12 cellular contexts compared by ENCODE assay signal in the genomic region with DNA sequence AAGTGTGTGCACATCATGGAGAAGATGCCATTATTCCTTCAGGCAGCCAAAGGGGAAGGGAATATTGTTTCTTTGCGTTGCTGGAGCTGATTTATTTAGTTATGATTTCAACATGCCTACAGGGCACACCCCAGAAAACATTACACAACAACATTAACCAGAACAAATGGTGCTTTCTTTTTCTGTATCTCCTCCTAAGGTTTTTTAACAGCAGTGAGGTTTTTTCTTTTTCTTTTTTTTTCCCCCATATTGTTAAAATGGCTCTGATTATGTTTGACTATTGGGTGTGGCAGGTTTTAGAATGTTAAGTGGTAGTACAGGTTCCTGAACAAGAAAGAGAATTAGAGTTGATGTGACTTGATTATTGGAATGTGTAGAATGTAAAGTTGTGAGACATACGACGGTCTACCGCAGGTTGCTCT.
DNase-seq lines count a peak whose midpoint lies in the region; ATAC-seq, FAIRE-seq and TF ChIP-seq lines count a peak whose summit lies in the region.
"Had no signal": no experiment of that assay in that cellular context is flagged by ENCODE, and none has a peak within 500 bp of the region (broad histone marks: within the 10 kb centered on the region; RNA-seq: fewer than 3 reads in every experiment).

No MANE protein-coding gene starts in this region.

- H3K9me3 ChIP-seq in left ventricle myocardium inferior (replicated peaks) (no peaks in the 10 kb centered on the region), skeletal muscle satellite cell (replicated peaks; ENCODE audit: low read length) (no peaks in the 10 kb centered on the region)
- H3K9me3 ChIP-seq: SK-N-SH, thyroid gland had no signal

- H3K4me3 ChIP-seq in left ventricle myocardium inferior (peak overlapping the region; percentile 16), skeletal muscle satellite cell (ENCODE audit: low read length) (no peak overlapping the region)
- H3K4me3 ChIP-seq: thyroid gland had no signal

- no peak for ATAC-seq in HG02885 (IDR thresholded peaks at IDR 0.05; ENCODE audit: poor library complexity, unreplicated experiment)
- ATAC-seq in GM21526 (IDR thresholded peaks at IDR 0.05; ENCODE audit: low FRiP score, unreplicated experiment), result no peak
- ATAC-seq: activated CD8-positive, alpha-beta memory T cell treated with anti-CD3 and anti-CD28 coated beads, Interleukin-2, amount 10 ng/mL, durations not matched to agents 7 days and 5 days had no signal

- no peak for TF ChIP-seq CTCF in left ventricle myocardium inferior (IDR thresholded peaks at IDR 0.05; ENCODE audit: borderline replicate concordance)

- no peak for TF ChIP-seq POLR2A in H54 (IDR thresholded peaks at IDR 0.05; ENCODE audit: low read depth, low read length)

- in situ Hi-C loops in SK-MEL-5 (cut with HindIII; ENCODE audit: low pct_unique_long_range_greater_than_20kb, low sequenced_read_pairs), result no loop called here

- peak; percentile 45 for FAIRE-seq in H54 (lab: Jason Lieb, UNC)

- H3K27me3 ChIP-seq in left ventricle myocardium inferior (ENCODE audit: low read depth) (no peaks in the 10 kb centered on the region), skeletal muscle satellite cell (ENCODE audit: control insufficient read depth, insufficient read depth, low read length) (no peaks in the 10 kb centered on the region)
- H3K27me3 ChIP-seq: thyroid gland had no signal

- no peak overlapping the region for H3K27ac Mint-ChIP-seq in activated T-helper 1 cell treated with anti-CD3 and anti-CD28 coated beads, Interleukin-12 subunit alpha, Interleukin-12 subunit beta, Interleukin-2, Interleukin-4 antibody, amounts not matched to agents 30 ng/mL and 10 ng/mL and 1 ng/mL, durations not matched to agents 14 hours and 24 hours and 36 hours
- H3K27ac Mint-ChIP-seq: activated CD8-positive, alpha-beta memory T cell treated with anti-CD3 and anti-CD28 coated beads, Interleukin-2, amount 10 ng/mL, durations not matched to agents 7 days and 5 days had no signal

- H3K9ac ChIP-seq in skeletal muscle satellite cell (ENCODE audit: low read depth, low read length), result no peak overlapping the region
- H3K9ac ChIP-seq: SK-N-SH had no signal

- H3K4me1 ChIP-seq in left ventricle myocardium inferior (no peaks in the 10 kb centered on the region), skeletal muscle satellite cell (ENCODE audit: control insufficient read depth, insufficient read depth, low read length) (no peaks in the 10 kb centered on the region)

- peaks cover 7% of the 10 kb centered on the region for H3K36me3 Mint-ChIP-seq in activated T-helper 1 cell treated with anti-CD3 and anti-CD28 coated beads, Interleukin-12 subunit alpha, Interleukin-12 subunit beta, Interleukin-2, Interleukin-4 antibody, amounts not matched to agents 30 ng/mL and 10 ng/mL and 1 ng/mL, durations not matched to agents 14 hours and 24 hours and 36 hours (ENCODE audit: low read depth)

- H3K36me3 ChIP-seq in left ventricle myocardium inferior (no peaks in the 10 kb centered on the region), skeletal muscle satellite cell (ENCODE audit: insufficient read depth, low read length) (no peaks in the 10 kb centered on the region)
- H3K36me3 ChIP-seq: thyroid gland had no signal

- peak overlapping the region; percentile 12 for H3K27ac ChIP-seq in left ventricle myocardium inferior (replicated peaks)

- H3K9me3 Mint-ChIP-seq in activated T-helper 1 cell treated with anti-CD3 and anti-CD28 coated beads, Interleukin-12 subunit alpha, Interleukin-12 subunit beta, Interleukin-2, Interleukin-4 antibody, amounts not matched to agents 30 ng/mL and 10 ng/mL and 1 ng/mL, durations not matched to agents 14 hours and 24 hours and 36 hours, result no peaks in the 10 kb centered on the region

- H3K4me3 Mint-ChIP-seq in activated T-helper 1 cell treated with anti-CD3 and anti-CD28 coated beads, Interleukin-12 subunit alpha, Interleukin-12 subunit beta, Interleukin-2, Interleukin-4 antibody, amounts not matched to agents 30 ng/mL and 10 ng/mL and 1 ng/mL, durations not matched to agents 14 hours and 24 hours and 36 hours, result no peak overlapping the region
- H3K4me3 Mint-ChIP-seq: activated CD8-positive, alpha-beta memory T cell treated with anti-CD3 and anti-CD28 coated beads, Interleukin-2, amount 10 ng/mL, durations not matched to agents 7 days and 5 days had no signal

- H3K27me3 Mint-ChIP-seq in activated T-helper 1 cell treated with anti-CD3 and anti-CD28 coated beads, Interleukin-12 subunit alpha, Interleukin-12 subunit beta, Interleukin-2, Interleukin-4 antibody, amounts not matched to agents 30 ng/mL and 10 ng/mL and 1 ng/mL, durations not matched to agents 14 hours and 24 hours and 36 hours (ENCODE audit: insufficient read depth), result no peaks in the 10 kb centered on the region
- H3K27me3 Mint-ChIP-seq: activated CD8-positive, alpha-beta memory T cell treated with anti-CD3 and anti-CD28 coated beads, Interleukin-2, amount 10 ng/mL, durations not matched to agents 7 days and 5 days had no signal

- DNase-seq in H54 (ENCODE audit: insufficient read length, low spot score) (no peak), SK-MEL-5 (ENCODE audit: low read depth, low spot score) (peak; percentile 34), left ventricle myocardium inferior (no peak)
- DNase-seq in activated T-helper 1 cell treated with anti-CD3 and anti-CD28 coated beads, Interleukin-12 subunit alpha, Interleukin-12 subunit beta, Interleukin-2, Interleukin-4 antibody, amounts not matched to agents 30 ng/mL and 10 ng/mL and 1 ng/mL, durations not matched to agents 14 hours and 24 hours and 36 hours (ENCODE audit: low spot score), result no peak
- no peak for DNase-seq in activated naive CD4-positive, alpha-beta T cell treated with anti-CD3 and anti-CD28 coated beads, Interleukin-2, amount 50 U/mL, for 16 hours
- DNase-seq: activated CD8-positive, alpha-beta memory T cell treated with anti-CD3 and anti-CD28 coated beads, Interleukin-2, amount 10 ng/mL, durations not matched to agents 7 days and 5 days; MM.1S; SK-N-SH; thyroid gland had no signal

- intact Hi-C loops in left ventricle myocardium inferior (cut with micrococcal nuclease), result no loop called here
- intact Hi-C loops in activated T-helper 1 cell treated with anti-CD3 and anti-CD28 coated beads, Interleukin-12 subunit alpha, Interleukin-12 subunit beta, Interleukin-2, Interleukin-4 antibody, amounts not matched to agents 30 ng/mL and 10 ng/mL and 1 ng/mL, durations not matched to agents 14 hours and 24 hours and 36 hours (cut with micrococcal nuclease), result no loop called here

- no peaks in the 10 kb centered on the region for H3K4me1 Mint-ChIP-seq in activated T-helper 1 cell treated with anti-CD3 and anti-CD28 coated beads, Interleukin-12 subunit alpha, Interleukin-12 subunit beta, Interleukin-2, Interleukin-4 antibody, amounts not matched to agents 30 ng/mL and 10 ng/mL and 1 ng/mL, durations not matched to agents 14 hours and 24 hours and 36 hours (ENCODE audit: low read depth)
- H3K4me1 Mint-ChIP-seq: activated CD8-positive, alpha-beta memory T cell treated with anti-CD3 and anti-CD28 coated beads, Interleukin-2, amount 10 ng/mL, durations not matched to agents 7 days and 5 days had no signal

- H3K4me2 ChIP-seq in skeletal muscle satellite cell (ENCODE audit: low read length), result peak overlapping the region; percentile 34
- H3K4me2 ChIP-seq: SK-N-SH had no signal
